Comparison of ENCODE assay signal across 10 cellular contexts in the genomic region with DNA sequence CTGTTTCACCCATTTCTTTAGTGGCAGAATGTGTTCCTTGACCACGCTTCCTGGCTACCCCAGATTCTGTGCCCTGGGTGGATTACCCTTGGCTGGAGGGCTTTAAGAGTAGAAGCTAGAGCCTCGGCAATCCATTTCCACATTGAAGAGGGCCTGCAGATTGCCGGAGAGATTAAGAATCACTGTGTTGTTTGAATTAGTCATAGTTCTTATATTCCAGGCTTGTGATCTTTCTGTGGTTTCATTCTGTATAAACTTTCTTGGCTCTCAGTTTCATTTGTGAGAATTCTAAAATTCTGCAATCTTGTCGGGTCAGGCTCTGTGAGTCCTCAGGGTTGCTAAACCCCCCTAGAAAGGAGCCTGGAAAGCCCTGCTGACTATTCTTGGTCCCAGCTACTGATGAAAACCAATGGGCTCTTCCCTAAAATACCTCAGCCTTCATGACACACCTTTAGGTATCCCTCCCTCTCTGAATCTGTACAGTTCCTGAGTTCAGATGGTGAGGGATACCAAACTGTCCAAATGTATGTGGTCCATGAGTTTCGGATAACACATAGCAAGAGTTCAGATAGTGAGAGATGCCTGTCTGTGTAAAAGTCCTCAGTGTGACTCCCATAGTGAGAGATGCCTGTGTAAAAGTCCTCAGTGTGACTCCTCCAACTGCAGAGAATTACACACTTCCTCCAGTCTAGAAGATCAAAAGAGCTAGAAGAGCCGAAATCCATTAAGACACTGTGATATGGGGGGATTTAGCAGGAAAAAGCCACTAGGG. TPM values are rescaled to one million over a fixed set of nuclear protein-coding genes. Genes with fewer than 3 reads are reported as not detected.
DNase-seq lines count a peak whose midpoint lies in the region; ATAC-seq, FAIRE-seq and TF ChIP-seq lines count a peak whose summit lies in the region.
"Had no signal": no experiment of that assay in that cellular context is flagged by ENCODE, and none has a peak within 500 bp of the region (broad histone marks: within the 10 kb centered on the region; RNA-seq: fewer than 3 reads in every experiment).

No MANE protein-coding gene starts in this region.

- TF ChIP-seq POLR2A in GM12891 (IDR thresholded peaks at IDR 0.05; ENCODE audit: low read depth, low read length) (no peak), spleen (IDR thresholded peaks at IDR 0.05) (no peak)

- H3K4me1 ChIP-seq in effector memory CD4-positive, alpha-beta T cell (ENCODE audit: control insufficient read depth, insufficient read depth, low read length, poor library complexity, severe bottlenecking) = peaks cover 36% of the 10 kb centered on the region
- H3K4me1 ChIP-seq in spleen = peaks cover 3 to 73% (median 41%) of the 10 kb centered on the region in 6 donors

- H3K4me1 Mint-ChIP-seq in T-cell = peaks cover 52 to 62% (median 59%) of the 10 kb centered on the region in 3 donors

- peak overlapping the region; percentile 13 for H3K27ac ChIP-seq in effector memory CD4-positive, alpha-beta T cell (ENCODE audit: insufficient read depth, low read length, poor library complexity, severe bottlenecking)
- peak overlapping the region in 5 of 8 donors; percentile 1 to 98 (median 22) for H3K27ac ChIP-seq in spleen
- H3K27ac ChIP-seq: cardiac muscle cell had no signal

- no peaks in the 10 kb centered on the region for H3K9me3 Mint-ChIP-seq in T-cell

- peak; percentile 63 for FAIRE-seq in GM12891 (lab: Jason Lieb, UNC)
- FAIRE-seq: H1 had no signal

- no peak overlapping the region for H3K4me3 ChIP-seq in effector memory CD4-positive, alpha-beta T cell (ENCODE audit: insufficient read depth, low read depth, low read length, poor library complexity, severe bottlenecking)
- no peak overlapping the region for H3K4me3 ChIP-seq in spleen
- H3K4me3 ChIP-seq: cardiac muscle cell had no signal

- H3K27ac Mint-ChIP-seq in T-cell = peak overlapping the region; percentile 83 to 96

- WGBS in spleen, 5 donors = 64 to 81% (median 76%) methylated on average over 6 of the region's 6 CpGs

- DNase-seq in GM12891 (ENCODE audit: insufficient read length, low spot score) (no peak), T-cell (no peak), spleen (no peak), NCI-H510A (lab: John Stamatoyannopoulos, UW) (no peak), posterior vena cava (ENCODE audit: low spot score) (no peak)
- DNase-seq in effector memory CD4-positive, alpha-beta T cell = no peak
- DNase-seq: NCI-H345 had no signal

- H3K36me3 Mint-ChIP-seq in T-cell = peaks cover 45% of the 10 kb centered on the region

- H3K27me3 Mint-ChIP-seq in T-cell = no peaks in the 10 kb centered on the region

- H3K9me3 ChIP-seq in effector memory CD4-positive, alpha-beta T cell (ENCODE audit: control insufficient read depth, low read length) = no peaks in the 10 kb centered on the region
- H3K9me3 ChIP-seq in spleen = no peaks in the 10 kb centered on the region

- POLR2A ChIA-PET in T-cell (lab: Charles Lee) = interaction anchor here (0.6 to 0.7 kb wide), 3 partner anchors 8 to 389 kb away, joined by 3 to 14 read pairs (median 4); no protein-coding TSS in a partner anchor

- H3K4me3 Mint-ChIP-seq in T-cell = peak overlapping the region in 1 of 3 donors; percentile 26

- CTCF ChIA-PET in T-cell (lab: Charles Lee) = no interaction called here

- ATAC-seq in T-cell (replicated peaks in 1 of 4) (no peak), HG02973 (IDR thresholded peaks at IDR 0.05; ENCODE audit: unreplicated experiment) (no peak)

- no peak for TF ChIP-seq CTCF in spleen (IDR thresholded peaks at IDR 0.05 in 8 of 11, conservative IDR thresholded peaks at IDR 0.05 in 3 of 11)

- intact Hi-C loops in spleen (cut with DNase I; ENCODE audit: low total_unique reads) = no loop called here
- intact Hi-C loops in posterior vena cava (cut with DNase I) = no loop called here

- H3K36me3 ChIP-seq in effector memory CD4-positive, alpha-beta T cell (ENCODE audit: control insufficient read depth, insufficient read depth, low read length) = peaks cover 10% of the 10 kb centered on the region
- H3K36me3 ChIP-seq in spleen = peaks cover 0 to 60% (median 6%) of the 10 kb centered on the region in 6 donors
- H3K36me3 ChIP-seq: cardiac muscle cell had no signal

- no peaks in the 10 kb centered on the region for H3K27me3 ChIP-seq in effector memory CD4-positive, alpha-beta T cell (replicated peaks; ENCODE audit: control insufficient read depth, insufficient read depth, low read length, poor library complexity, severe bottlenecking)
- no peaks in the 10 kb centered on the region for H3K27me3 ChIP-seq in spleen (replicated peaks in 1 of 7)
- H3K27me3 ChIP-seq: cardiac muscle cell had no signal

TF ChIP-seq in GM12891, 5 proteins besides CTCF, POLR2A, EP300 and RAD21:
- TF ChIP-seq TAF1 (IDR thresholded peaks at IDR 0.05; ENCODE audit: low read depth, low read length) (no peak), PAX5 (IDR thresholded peaks at IDR 0.05; ENCODE audit: insufficient read depth, low read length, severe bottlenecking) (no peak), POLR2AphosphoS5 (IDR thresholded peaks at IDR 0.05; ENCODE audit: low read depth, low read length) (no peak), SPI1 (IDR thresholded peaks at IDR 0.05; ENCODE audit: low read depth, low read length) (no peak), POU2F2 (IDR thresholded peaks at IDR 0.05; ENCODE audit: low read depth, low read length) (no peak)
TF ChIP-seq in GM12891: peak in this region for 0.

RNA-seq across cellular contexts. Expression of a gene that starts 4.3 kb away (rescaled TPM):
- 42.5 TPM for polyA plus RNA-seq in GM12891 (2012; ENCODE audit: low read depth, missing spikeins)
- total RNA-seq in T-cell (100 to 1,000 TPM in 3 of 5 donors, 10 to 100 TPM in 2; 94.0 to 119 (median 113) TPM), spleen (10 to 100 TPM; 50.5 to 78.6 (median 67.0) TPM), posterior vena cava (10 to 100 TPM; 49.8 to 54.1 TPM)
- polyA plus RNA-seq in spleen = 100 to 1,000 TPM in 1 of 3 donors, 10 to 100 TPM in 2; 85.9 to 117 (median 85.9) TPM

RNA-seq across cellular contexts. Expression of a gene that starts 56.0 kb away (rescaled TPM):
- polyA plus RNA-seq in GM12891 (2012; ENCODE audit: low read depth, missing spikeins) = 4.0 TPM
- total RNA-seq in T-cell (10 to 100 TPM; 20.0 to 22.2 (median 21.1) TPM), spleen (10 to 100 TPM; 18.7 to 26.7 (median 21.9) TPM), posterior vena cava (10 to 100 TPM; 11.0 to 11.7 TPM)
- polyA plus RNA-seq in spleen = 1 to 10 TPM; 5.4 to 6.4 (median 6.1) TPM

RNA-seq across cellular contexts. Expression of a gene that starts 56.2 kb away (rescaled TPM):
- polyA plus RNA-seq in GM12891 (2012; ENCODE audit: low read depth, missing spikeins) = 2.8 TPM
- 1 to 10 TPM; 3.4 to 5.9 (median 5.0) TPM for total RNA-seq in T-cell
- 1 to 10 TPM; 5.0 to 7.5 (median 6.2) TPM for total RNA-seq in spleen
- 1 to 10 TPM; 1.6 to 3.2 (median 2.0) TPM for polyA plus RNA-seq in spleen
- 10 to 100 TPM; 24.9 to 39.3 TPM for total RNA-seq in posterior vena cava
